In genomic region chr3:138390582-138390932, GRCh38 we compare ENCODE assay signal across 1 cellular context.
A peak's percentile ranks its signal among the peaks of the same experiment; 100 is the strongest.
TF ChIP-seq lines count a peak whose summit lies in the region.

No MANE protein-coding gene starts in this region.

TF ChIP-seq in HEK293, 187 proteins besides CTCF, POLR2A, EP300 and RAD21 (continued from another document):
- TF ChIP-seq PRDM10 (tag by site-specific recombination; IDR thresholded peaks at IDR 0.05): peak; percentile 77
